ENCODE assay signal across 21 cellular contexts in the genomic region with DNA sequence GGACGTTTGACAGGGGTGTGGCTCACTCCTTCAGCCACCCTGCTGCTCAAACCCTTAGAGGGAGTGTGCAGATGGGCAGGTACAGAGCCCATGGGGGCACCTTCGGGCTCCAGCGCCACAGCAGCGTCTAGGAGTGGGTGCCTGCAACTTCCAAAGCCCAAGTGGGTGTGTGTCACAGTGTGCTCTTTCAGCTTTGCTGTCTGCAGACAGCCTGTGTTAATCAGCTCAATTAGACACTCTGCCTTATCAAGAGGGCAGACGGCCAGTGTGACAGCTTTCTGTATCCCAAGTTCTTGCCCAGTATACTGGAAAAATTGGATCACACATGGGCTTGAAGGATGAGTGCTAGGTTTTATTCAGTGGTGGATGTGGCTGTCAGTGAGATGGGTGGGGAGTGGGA.
"Had no signal": no experiment of that assay in that cellular context is flagged by ENCODE, and none has a peak within 500 bp of the region (broad histone marks: within the 10 kb centered on the region; RNA-seq: fewer than 3 reads in every experiment).

No MANE protein-coding gene starts in this region.

- H3K27ac Mint-ChIP-seq: memory B cell, naive B cell, nephron progenitor cell had no signal

- H3K27me3 ChIP-seq: esophagus squamous epithelium, gastroesophageal sphincter, neutrophil had no signal

- FAIRE-seq: islet of Langerhans, urothelium cell line had no signal

- H3K36me3 ChIP-seq: esophagus squamous epithelium, gastroesophageal sphincter, lower lobe of right lung, neutrophil had no signal

- H3K4me3 Mint-ChIP-seq: central memory CD8-positive, alpha-beta T cell; memory B cell; naive B cell; nephron progenitor cell had no signal

- H3K4me1 ChIP-seq: esophagus squamous epithelium, gastroesophageal sphincter, lower lobe of right lung had no signal

- H3K4me3 ChIP-seq: esophagus squamous epithelium, gastroesophageal sphincter, lower lobe of right lung, smooth muscle cell had no signal

- DNase-seq: effector memory CD4-positive, alpha-beta T cell; esophagus squamous epithelium; foreskin fibroblast; hypothalamus; kidney glomerular epithelial cell; lower lobe of right lung; midbrain; naive B cell; nephron progenitor cell; stimulated activated CD4-positive, alpha-beta T cell treated with anti-CD3 and anti-CD28 coated beads, Interleukin-2, amount 100 ng/mL, for 48 hours; stimulated activated naive CD4-positive, alpha-beta T cell treated with Interleukin-2 at 50 U/mL for 16 hours; trophoblast cell had no signal

- H3K9me3 Mint-ChIP-seq: central memory CD8-positive, alpha-beta T cell; nephron progenitor cell had no signal

- H3K27ac ChIP-seq: epithelial cell of prostate, esophagus squamous epithelium, gastroesophageal sphincter, lower lobe of right lung, neutrophil had no signal

- H3K9me3 ChIP-seq: esophagus squamous epithelium, gastroesophageal sphincter, lower lobe of right lung, neutrophil had no signal

- H3K4me1 Mint-ChIP-seq: memory B cell, naive B cell, nephron progenitor cell had no signal

- ATAC-seq: gastroesophageal sphincter, left lobe of liver, lower lobe of right lung had no signal
